In the genomic region with DNA sequence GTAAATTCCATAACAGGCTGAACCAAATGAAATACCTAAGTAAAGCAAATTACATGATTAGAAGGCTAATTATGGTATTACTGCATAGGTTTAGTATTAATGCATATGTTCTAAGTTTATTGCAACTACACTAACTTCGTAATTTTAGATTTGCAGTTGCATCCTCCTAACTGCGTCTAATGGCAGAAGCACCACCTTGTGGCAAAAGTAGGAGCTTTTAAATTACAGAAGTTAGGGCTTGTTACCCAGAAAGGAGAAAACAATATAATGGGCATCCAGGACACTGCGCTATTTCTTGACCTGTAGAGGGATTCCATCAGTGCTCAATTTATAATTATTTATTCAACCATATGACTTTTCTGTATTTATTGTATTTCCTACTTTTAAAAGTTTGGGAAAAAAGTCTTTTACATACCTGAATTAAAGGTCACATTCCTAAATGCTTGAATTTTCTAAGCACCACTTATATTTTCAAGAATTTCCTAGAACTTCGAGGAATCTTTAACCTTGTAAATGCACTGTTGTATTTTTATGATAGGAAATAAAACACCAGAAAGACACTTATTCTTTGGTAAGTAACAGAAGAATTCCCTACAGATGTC, we compare ENCODE assay signal across 9 cellular contexts. TPM values are rescaled to one million over a fixed set of nuclear protein-coding genes. Genes with fewer than 3 reads are reported as not detected.
DNase-seq lines count a peak whose midpoint lies in the region; ATAC-seq, FAIRE-seq and TF ChIP-seq lines count a peak whose summit lies in the region.
"Had no signal": no experiment of that assay in that cellular context is flagged by ENCODE, and none has a peak within 500 bp of the region (broad histone marks: within the 10 kb centered on the region; RNA-seq: fewer than 3 reads in every experiment).

No MANE protein-coding gene starts in this region.

- ATAC-seq in HepG2 (peak; percentile 64; the same call in 2 of the 3 replicates), HG03139 (IDR thresholded peaks at IDR 0.05; ENCODE audit: unreplicated experiment) (no peak), GM19023 (IDR thresholded peaks at IDR 0.05; ENCODE audit: unreplicated experiment) (no peak)

- H3K9me3 Mint-ChIP-seq in astrocyte (ENCODE audit: unreplicated experiment) = no peaks in the 10 kb centered on the region

- FAIRE-seq in astrocyte (lab: Jason Lieb, UNC) (peak; percentile 13), HepG2 (lab: Jason Lieb, UNC) (no peak), GM19239 (lab: Jason Lieb, UNC) (no peak)

- no peak overlapping the region for H3K4me3 Mint-ChIP-seq in astrocyte (ENCODE audit: unreplicated experiment)

- in situ Hi-C loops in HepG2 (cut with HindIII; ENCODE audit: extremely low pct_ligation_motif_present, low pct_unique_long_range_greater_than_20kb) = loop anchor here (5.0 to 25.0 kb wide), 2 partner anchors 90 to 230 kb away; no protein-coding TSS in a partner anchor

- TF ChIP-seq POLR2A in HepG2 (IDR thresholded peaks at IDR 0.05; ENCODE audit: insufficient read depth in 1 of 2, low read depth in 2 of 2, low read length in 2 of 2) = no peak

- no peak for TF ChIP-seq EP300 in HepG2 (IDR thresholded peaks at IDR 0.05; ENCODE audit: low read depth in 2 of 2, low read length in 2 of 2)
- TF ChIP-seq EP300 in HepG2 (CRISPR knock-in tag; IDR thresholded peaks at IDR 0.05; ENCODE audit: borderline replicate concordance) = no peak

- H3K79me2 ChIP-seq in astrocyte (ENCODE audit: insufficient read depth, low read length) (no peaks in the 10 kb centered on the region), HepG2 (ENCODE audit: insufficient read depth, low read length) (no peaks in the 10 kb centered on the region)

- DNase-seq in AG20443 (ENCODE audit: low spot score) = peak; percentile 55
- DNase-seq in HT-29 (ENCODE audit: low spot score) = peak; percentile 63
- peak; percentile 25 for DNase-seq in astrocyte (ENCODE audit: low read depth)
- DNase-seq in HepG2 (ENCODE audit: low spot score) = peak; percentile 25
- no peak for DNase-seq in activated effector memory CD4-positive, alpha-beta T cell treated with Interleukin-2 at 50 U/mL for 16 hours
- no peak for DNase-seq in GM19239 (ENCODE audit: insufficient read length, low spot score)

- CTCF ChIA-PET in HepG2 (lab: Yijun Ruan, JAX; ENCODE audit: low intra/inter-chr PET ratio, low total read pairs) = interaction anchor here (0.8 to 2.9 kb wide), 4 partner anchors 92 to 246 kb away, joined by 3 to 10 read pairs (median 4); no protein-coding TSS in a partner anchor

- 89% methylated on average over 4 of the region's 4 CpGs for WGBS in HepG2 (ENCODE audit: low lambda C conversion rate)

- no peaks in the 10 kb centered on the region for H3K4me1 ChIP-seq in astrocyte (ENCODE audit: insufficient read depth, low read length)
- H3K4me1 ChIP-seq in HepG2 (ENCODE audit: insufficient read depth, low read length) = no peaks in the 10 kb centered on the region
- H3K4me1 ChIP-seq: HAP-1 had no signal

- H3K27ac Mint-ChIP-seq in astrocyte (ENCODE audit: unreplicated experiment) = no peak overlapping the region

- POLR2A ChIA-PET in HepG2 (lab: Yijun Ruan, JAX) = no interaction called here

- H4K20me1 ChIP-seq in astrocyte (ENCODE audit: insufficient read depth, low read length) (no peaks in the 10 kb centered on the region), HepG2 (ENCODE audit: insufficient read depth, low read length) (no peaks in the 10 kb centered on the region)

- no peaks in the 10 kb centered on the region for H3K27me3 Mint-ChIP-seq in astrocyte (ENCODE audit: low read depth, unreplicated experiment)

- BruUV-seq in HepG2 (replicated peaks; lab: Mats Ljungman, UMichigan) = no TSS peak

- peaks cover 2% of the 10 kb centered on the region for H3K36me3 Mint-ChIP-seq in astrocyte (ENCODE audit: low read depth, unreplicated experiment)

- H3K36me3 ChIP-seq in astrocyte (ENCODE audit: insufficient read depth, low read length) (no peaks in the 10 kb centered on the region), HepG2 (replicated peaks in 1 of 2; ENCODE audit: control insufficient read depth in 1 of 2, insufficient read depth in 2 of 2, low read length in 2 of 2) (peaks cover 2 to 8% of the 10 kb centered on the region in 2 experiments; a peak in 3 of 5 replicates)

- intact Hi-C loops in HepG2 (cut with micrococcal nuclease; ENCODE audit: unreplicated experiment) = loop anchor here (1.0 to 10.0 kb wide), 3 partner anchors 92 to 493 kb away; no protein-coding TSS in a partner anchor

- no peaks in the 10 kb centered on the region for H3K4me1 Mint-ChIP-seq in astrocyte (ENCODE audit: low read depth, unreplicated experiment)

- H3K27ac ChIP-seq in astrocyte (ENCODE audit: low read depth, low read length) (no peak overlapping the region), HepG2 (ENCODE audit: extremely low read length, insufficient read depth, low read length) (no peak overlapping the region)

- H3K9me3 ChIP-seq in astrocyte (ENCODE audit: insufficient read depth, low read depth, low read length) (no peaks in the 10 kb centered on the region), HepG2 (ENCODE audit: low read length) (no peaks in the 10 kb centered on the region)
- H3K9me3 ChIP-seq: HAP-1 had no signal

- H3K4me2 ChIP-seq in astrocyte (ENCODE audit: low read length) = no peak overlapping the region
- H3K4me2 ChIP-seq in HepG2 (ENCODE audit: low read depth, low read length) = no peak overlapping the region

- TF ChIP-seq CTCF in astrocyte (IDR thresholded peaks at IDR 0.05; ENCODE audit: insufficient read depth, low read depth, low read length) (peak; percentile 49), HepG2 (CRISPR knock-in tag; IDR thresholded peaks at IDR 0.05) (peak; percentile 58)

- peak; percentile 52; the same call in 1 of the 2 replicates for TF ChIP-seq RAD21 in HepG2 (CRISPR knock-in tag; IDR thresholded peaks at IDR 0.05)

- no peaks in the 10 kb centered on the region for H3K27me3 ChIP-seq in astrocyte (ENCODE audit: insufficient read depth, low read length)
- no peaks in the 10 kb centered on the region for H3K27me3 ChIP-seq in HepG2 (ENCODE audit: control insufficient read depth in 1 of 2, insufficient read depth in 2 of 2, low read length in 2 of 2)

- H3K4me3 ChIP-seq in astrocyte (ENCODE audit: insufficient read depth, low read depth, low read length) (no peak overlapping the region), HepG2 (replicated peaks in 1 of 3; ENCODE audit: insufficient read depth in 1 of 3, low read depth in 2 of 3, low read length in 3 of 3) (no peak overlapping the region)
- H3K4me3 ChIP-seq: HAP-1 had no signal

- H2AFZ ChIP-seq in astrocyte (ENCODE audit: low read depth, low read length) = no peak overlapping the region
- H2AFZ ChIP-seq in HepG2 (ENCODE audit: low read length) = no peak overlapping the region

- H3K9ac ChIP-seq in astrocyte (ENCODE audit: low read length) = no peak overlapping the region
- H3K9ac ChIP-seq in HepG2 (ENCODE audit: insufficient read depth, low read depth, low read length) = no peak overlapping the region

TF ChIP-seq in HepG2, 621 proteins besides CTCF, POLR2A, EP300 and RAD21:
- peak; percentile 65 for TF ChIP-seq STAG1 (CRISPR knock-in tag; IDR thresholded peaks at IDR 0.05)
- TF ChIP-seq MIXL1 (CRISPR knock-in tag; IDR thresholded peaks at IDR 0.05) = 0 out of 2 replicates have a peak, but pooled peaks have one; percentile 34
- TF ChIP-seq SMC3 (IDR thresholded peaks at IDR 0.05; ENCODE audit: low read length) = peak; percentile 76
- TF ChIP-seq, protein P1, sequence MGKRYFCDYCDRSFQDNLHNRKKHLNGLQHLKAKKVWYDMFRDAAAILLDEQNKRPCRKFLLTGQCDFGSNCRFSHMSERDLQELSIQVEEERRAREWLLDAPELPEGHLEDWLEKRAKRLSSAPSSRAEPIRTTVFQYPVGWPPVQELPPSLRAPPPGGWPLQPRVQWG (CRISPR knock-in tag; IDR thresholded peaks at IDR 0.05; ENCODE audit: borderline replicate concordance, low read depth) = no peak

RNA-seq across cellular contexts. Expression of a gene that starts 16.3 kb away (rescaled TPM):
- 0.05 TPM in 1 of 2 replicates, not detected in the other for total RNA-seq in HT-29 (2014; rRNA removed; shearing (Covaris generic))
- total RNA-seq in astrocyte (0.14 TPM in 1 of 2 replicates, not detected in the other), HepG2 (2016; rRNA removed; fragmentation: Illumina TruSeq; extraction: Trizol) (0.04 and 0.10 TPM in 2 replicates)
- total RNA-seq in HepG2 (2016; cell fraction: cytosol; rRNA removed; fragmentation: Illumina TruSeq; extraction: Trizol; ENCODE audit: low read depth) = not detected in 2 replicates
- total RNA-seq in HepG2 (2016; cell fraction: insoluble cytoplasmic fraction; rRNA removed; fragmentation: Illumina TruSeq; extraction: Trizol) = 0.04 TPM in 1 of 2 replicates, not detected in the other
- 0.06 TPM in 1 of 2 replicates, not detected in the other for total RNA-seq in HepG2 (2016; cell fraction: membrane; rRNA removed; fragmentation: Illumina TruSeq; extraction: Trizol)
- total RNA-seq in HepG2 (2016; cell fraction: nucleus; rRNA removed; fragmentation: Illumina TruSeq; extraction: Trizol) = not detected in 2 replicates
- polyA plus RNA-seq in HepG2 (2011; rRNA removed) = 0.11 and 0.26 TPM in 2 replicates
- polyA plus RNA-seq in HepG2 (2011; cell fraction: cytosol; rRNA removed) = 0.13 and 0.22 TPM in 2 replicates
- polyA plus RNA-seq in HepG2 (2011; cell fraction: nucleus; rRNA removed) = 0.13 and 0.40 TPM in 2 replicates
- polyA plus RNA-seq in HepG2 (2012) = 0.04 and 0.33 TPM in 2 replicates
- polyA plus RNA-seq in HepG2 (2016; cell fraction: cytosol; fragmentation: Illumina TruSeq; extraction: Trizol; ENCODE audit: low read depth) = not detected in 2 replicates
- polyA plus RNA-seq in HepG2 (2016; cell fraction: insoluble cytoplasmic fraction; fragmentation: Illumina TruSeq; extraction: Trizol; ENCODE audit: low read depth) = 0.08 TPM in 1 of 2 replicates, not detected in the other
- polyA plus RNA-seq in HepG2 (2016; cell fraction: membrane; fragmentation: Illumina TruSeq; extraction: Trizol; ENCODE audit: low read depth) = not detected in 2 replicates
- polyA plus RNA-seq in HepG2 (2016; cell fraction: nucleus; fragmentation: Illumina TruSeq; extraction: Trizol; ENCODE audit: insufficient read depth, low read depth) = 0.24 and 0.26 TPM in 2 replicates
- polyA minus RNA-seq in HepG2 (2011; rRNA and poly(A)+ RNA removed; ENCODE audit: low replicate concordance) = 0.48 and 0.98 TPM in 2 replicates
- 0.30 TPM in 1 of 2 replicates, not detected in the other for polyA minus RNA-seq in HepG2 (2011; cell fraction: cytosol; rRNA and poly(A)+ RNA removed)
- 0.26 and 0.50 TPM in 2 replicates for polyA minus RNA-seq in HepG2 (2011; cell fraction: nucleus; rRNA and poly(A)+ RNA removed)

Comparison
In these comparisons a context has a peak if more than half of its experiments do, and no peak if none do; other contexts are left out.
1. DNase-seq: peak in AG20443 (single experiment), HT-29 (single experiment), astrocyte (single experiment) and HepG2 (single experiment); none in activated effector memory CD4-positive, alpha-beta T cell treated with Interleukin-2 at 50 U/mL for 16 hours (single experiment) and GM19239 (single experiment).